Comparison of ENCODE assay signal across 13 cellular contexts in genomic region chr3:187931770-187932278, GRCh38.
"Had no signal": no experiment of that assay in that cellular context is flagged by ENCODE, and none has a peak within 500 bp of the region (broad histone marks: within the 10 kb centered on the region; RNA-seq: fewer than 3 reads in every experiment).

No MANE protein-coding gene starts in this region.

- H3K27me3 ChIP-seq: heart left ventricle, left lung, sigmoid colon, tibial artery had no signal

- H3K27ac ChIP-seq: left lung, lower lobe of right lung, sigmoid colon, skin epidermis, tibial artery had no signal

- H3K9me3 ChIP-seq: heart left ventricle, left lung, lower lobe of right lung, sigmoid colon, tibial artery had no signal

- DNase-seq: effector memory CD4-positive, alpha-beta T cell; heart left ventricle; islet precursor cell; left lung; lower lobe of right lung; natural killer cell; posterior cingulate gyrus; sigmoid colon; stimulated activated CD4-positive, alpha-beta T cell treated with anti-CD3 and anti-CD28 coated beads, Interleukin-12 subunit alpha, Interleukin-12 subunit beta, amount 100 ng/mL, for 4 hours; stimulated activated naive CD4-positive, alpha-beta T cell treated with Interleukin-2 at 50 U/mL for 16 hours; tibial artery had no signal

- ATAC-seq: esophagus mucosa, heart left ventricle, left lung, lower lobe of right lung, natural killer cell had no signal

- H3K4me3 ChIP-seq: heart left ventricle, left lung, lower lobe of right lung, sigmoid colon, skin epidermis, tibial artery had no signal

- H3K36me3 ChIP-seq: heart left ventricle, left lung, lower lobe of right lung, sigmoid colon, tibial artery had no signal

- H3K4me1 ChIP-seq: tibial artery had no signal
